In the genomic region with DNA sequence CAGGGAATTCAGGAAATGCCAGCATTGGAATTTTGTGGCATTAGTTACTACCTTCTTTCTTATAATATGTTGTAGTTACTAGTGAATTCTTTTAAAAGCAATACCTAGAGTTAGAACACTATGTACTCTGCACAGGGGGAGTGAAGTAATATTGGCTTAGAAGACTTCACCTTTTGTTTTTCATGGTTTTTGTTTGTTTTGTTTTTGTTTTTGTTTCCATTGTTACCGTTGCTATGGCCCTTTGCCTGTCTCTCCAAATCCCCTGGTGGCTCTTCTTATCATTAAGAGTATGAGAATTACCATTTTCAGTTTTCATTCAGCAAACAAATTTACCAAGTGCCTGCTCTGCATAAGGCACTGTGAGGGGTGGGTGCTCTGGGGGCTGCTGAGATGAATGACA, we compare ENCODE assay signal across 1 cellular context.
TF ChIP-seq lines count a peak whose summit lies in the region.

No MANE protein-coding gene starts in this region.

TF ChIP-seq in GM23338, 12 proteins besides CTCF, POLR2A, EP300 and RAD21 (continued from another document):
- TF ChIP-seq ZNF462 (CRISPR knock-in tag; IDR thresholded peaks at IDR 0.05) (no peak), EZH2 (IDR thresholded peaks at IDR 0.05; ENCODE audit: low read depth, unreplicated experiment) (no peak), NANOG (IDR thresholded peaks at IDR 0.05; ENCODE audit: borderline replicate concordance) (no peak), JUNB (IDR thresholded peaks at IDR 0.05; ENCODE audit: unreplicated experiment) (no peak), ZNF331 (CRISPR knock-in tag; IDR thresholded peaks at IDR 0.05; ENCODE audit: low read depth) (no peak), POLR2AphosphoS5 (IDR thresholded peaks at IDR 0.05; ENCODE audit: low read depth) (no peak), CREB1 (CRISPR knock-in tag; IDR thresholded peaks at IDR 0.05; ENCODE audit: low read depth) (no peak)
- TF ChIP-seq, protein P1, sequence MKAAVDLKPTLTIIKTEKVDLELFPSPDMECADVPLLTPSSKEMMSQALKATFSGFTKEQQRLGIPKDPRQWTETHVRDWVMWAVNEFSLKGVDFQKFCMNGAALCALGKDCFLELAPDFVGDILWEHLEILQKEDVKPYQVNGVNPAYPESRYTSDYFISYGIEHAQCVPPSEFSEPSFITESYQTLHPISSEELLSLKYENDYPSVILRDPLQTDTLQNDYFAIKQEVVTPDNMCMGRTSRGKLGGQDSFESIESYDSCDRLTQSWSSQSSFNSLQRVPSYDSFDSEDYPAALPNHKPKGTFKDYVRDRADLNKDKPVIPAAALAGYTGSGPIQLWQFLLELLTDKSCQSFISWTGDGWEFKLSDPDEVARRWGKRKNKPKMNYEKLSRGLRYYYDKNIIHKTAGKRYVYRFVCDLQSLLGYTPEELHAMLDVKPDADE (IDR thresholded peaks at IDR 0.05), result no peak
